8 cellular contexts compared by ENCODE assay signal in genomic region chr7:1028775-1029636, GRCh38. TPM values are rescaled to one million over a fixed set of nuclear protein-coding genes. Genes with fewer than 3 reads are reported as not detected.
DNase-seq lines count a peak whose midpoint lies in the region; ATAC-seq, FAIRE-seq and TF ChIP-seq lines count a peak whose summit lies in the region.

No MANE protein-coding gene starts in this region.

- no peak for TF ChIP-seq CTCF in heart right ventricle (IDR thresholded peaks at IDR 0.05)

- peak; percentile 85 to 94 (median 92) for ATAC-seq in heart right ventricle

- no peak overlapping the region for H2AFZ ChIP-seq in Karpas-422 (ENCODE audit: low read length)

- H3K4me2 ChIP-seq in Karpas-422 (ENCODE audit: low read depth, low read length, poor library complexity, severe bottlenecking) = peak overlapping the region; percentile 77

- peaks cover 35% of the 10 kb centered on the region for H4K20me1 ChIP-seq in Karpas-422 (ENCODE audit: insufficient read depth, low read depth, low read length)

- WGBS in heart right ventricle, 2 donors = 60 to 65% methylated on average over 18 of the region's 18 CpGs

- peak overlapping the region; percentile 65 for H3K9ac ChIP-seq in Karpas-422 (ENCODE audit: low read length)

- H3K9me3 ChIP-seq in Karpas-422 (ENCODE audit: low read length) (no peaks in the 10 kb centered on the region), heart right ventricle (no peaks in the 10 kb centered on the region)

- no peak overlapping the region for H3K27ac ChIP-seq in Karpas-422 (ENCODE audit: low read length)
- peak overlapping the region; percentile 91 for H3K27ac ChIP-seq in angular gyrus (ENCODE audit: low read depth, low read length)
- peak overlapping the region; percentile 69 to 94 (median 92) for H3K27ac ChIP-seq in heart right ventricle

- peak overlapping the region; percentile 62; the same call in 1 of the 2 replicates for H3K4me3 ChIP-seq in Karpas-422 (ENCODE audit: low read length)
- peak overlapping the region; percentile 49 to 95 (median 76) for H3K4me3 ChIP-seq in heart right ventricle

- DNase-seq in Karpas-422 (no peak), T follicular helper cell (ENCODE audit: low read depth) (peak; percentile 44), heart right ventricle (peak; percentile 72 to 87), pons (ENCODE audit: low spot score) (peak; percentile 92), ureter (ENCODE audit: low spot score) (peak; percentile 92), NCI-H187 (lab: John Stamatoyannopoulos, UW) (no peak)

- H3K4me1 ChIP-seq in Karpas-422 (ENCODE audit: low read length) (peaks cover 45% of the 10 kb centered on the region), heart right ventricle (peaks cover 3 to 39% (median 19%) of the 10 kb centered on the region in 9 donors)

- no peaks in the 10 kb centered on the region for H3K9me2 ChIP-seq in Karpas-422 (replicated peaks; ENCODE audit: insufficient read depth, low read length)

- H3K36me3 ChIP-seq in Karpas-422 (ENCODE audit: insufficient read depth, low read length) = no peaks in the 10 kb centered on the region
- peaks cover 0 to 22% (median 0%) of the 10 kb centered on the region in 9 donors for H3K36me3 ChIP-seq in heart right ventricle

- H3K27me3 ChIP-seq in Karpas-422 (ENCODE audit: low read length) (no peaks in the 10 kb centered on the region), heart right ventricle (no peaks in the 10 kb centered on the region)

- peak; percentile 96 for FAIRE-seq in G401.6 (lab: Jason Lieb, UNC)

- no peaks in the 10 kb centered on the region for H3K79me2 ChIP-seq in Karpas-422 (ENCODE audit: low read length)

- intact Hi-C loops in heart right ventricle (cut with DNase I) = loop anchor here in 2 of 10 donors (5.0 kb wide), 1 partner anchor 33 kb away; no protein-coding TSS in a partner anchor

RNA-seq across cellular contexts. Expression of gene GPR146, which starts 15.3 kb away (rescaled TPM):
- total RNA-seq in Karpas-422 (2014; rRNA removed; shearing (Covaris generic); ENCODE audit: low replicate concordance) = 5.5 and 9.2 TPM in 2 replicates
- 10 to 100 TPM; 15.1 to 34.5 (median 22.7) TPM for total RNA-seq in heart right ventricle
- 10 to 100 TPM; 13.3 to 28.7 TPM for polyA plus RNA-seq in heart right ventricle
- total RNA-seq in ureter = 8.7 TPM

RNA-seq across cellular contexts. Expression of gene CYP2W1, which starts 46.0 kb away (rescaled TPM):
- not detected in 2 replicates for total RNA-seq in Karpas-422 (2014; rRNA removed; shearing (Covaris generic); ENCODE audit: low replicate concordance)
- total RNA-seq in heart right ventricle = not detected
- not detected for polyA plus RNA-seq in heart right ventricle
- 0.44 TPM for total RNA-seq in ureter

RNA-seq across cellular contexts. Expression of gene COX19, which starts 53.7 kb away (rescaled TPM):
- 14.5 and 20.5 TPM in 2 replicates for total RNA-seq in Karpas-422 (2014; rRNA removed; shearing (Covaris generic); ENCODE audit: low replicate concordance)
- 1 to 10 TPM; 3.7 to 9.1 (median 6.1) TPM for total RNA-seq in heart right ventricle
- polyA plus RNA-seq in heart right ventricle = 1 to 10 TPM; 4.7 to 6.9 TPM
- 14.6 TPM for total RNA-seq in ureter

RNA-seq across cellular contexts. Expression of gene GPER1, which starts 58.9 kb away (rescaled TPM):
- not detected in 2 replicates for total RNA-seq in Karpas-422 (2014; rRNA removed; shearing (Covaris generic); ENCODE audit: low replicate concordance)
- total RNA-seq in heart right ventricle = 1 to 10 TPM; 1.1 to 4.7 (median 1.7) TPM
- 1 to 10 TPM; 3.0 to 4.5 TPM for polyA plus RNA-seq in heart right ventricle
- 3.4 TPM for total RNA-seq in ureter

Comparison
In these comparisons a context has a peak if more than half of its experiments do, and no peak if none do; other contexts are left out.
1. DNase-seq: peak in T follicular helper cell (single experiment), heart right ventricle (2 of 2), pons (single experiment) and ureter (single experiment); none in Karpas-422 (single experiment) and NCI-H187 (0 of 2).